ENCODE assay signal across 1 cellular context in the genomic region with DNA sequence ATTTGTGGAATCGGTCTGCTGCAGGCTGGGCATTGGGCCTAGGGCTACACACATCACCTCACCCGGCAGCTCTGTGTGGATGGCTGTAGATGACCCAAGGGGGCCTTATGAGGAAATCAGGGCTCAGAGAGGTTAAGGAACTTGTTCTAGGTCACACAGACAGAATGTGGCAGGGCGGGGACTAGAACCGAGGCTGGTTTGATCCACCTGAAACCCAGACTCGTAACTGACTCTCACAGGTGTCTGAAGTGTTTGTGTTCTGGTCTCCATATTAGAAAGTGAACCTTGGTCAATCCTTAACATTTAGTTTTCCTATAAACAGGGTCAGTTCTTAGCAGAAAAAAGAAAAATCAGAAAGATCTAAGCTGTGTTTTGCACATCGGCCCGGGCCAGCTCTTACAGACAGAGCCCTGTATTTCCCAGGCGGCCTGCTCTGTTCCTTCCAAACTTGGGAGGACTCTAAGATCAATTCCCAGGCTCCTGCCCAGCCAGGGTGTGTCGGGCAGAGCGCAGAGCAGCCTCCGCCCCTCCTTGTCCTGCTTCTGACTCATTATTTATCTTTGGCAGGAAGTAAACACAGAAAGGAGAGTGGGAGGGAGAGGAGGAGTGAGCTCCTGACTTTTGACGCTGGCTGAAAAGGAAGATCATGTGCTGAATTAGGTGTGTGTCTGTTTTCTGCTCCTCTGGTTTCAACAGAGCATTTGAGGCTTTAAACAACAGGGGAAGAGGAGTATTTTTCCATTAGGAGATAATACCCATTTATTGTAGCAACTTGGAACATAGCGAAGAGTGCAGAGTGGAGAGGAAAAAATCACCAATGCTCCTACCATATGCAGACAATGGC.
TF ChIP-seq lines count a peak whose summit lies in the region.

No MANE protein-coding gene starts in this region.

TF ChIP-seq in HepG2, 621 proteins besides CTCF, POLR2A, EP300 and RAD21 (continued from another document):
- TF ChIP-seq, protein P1, sequence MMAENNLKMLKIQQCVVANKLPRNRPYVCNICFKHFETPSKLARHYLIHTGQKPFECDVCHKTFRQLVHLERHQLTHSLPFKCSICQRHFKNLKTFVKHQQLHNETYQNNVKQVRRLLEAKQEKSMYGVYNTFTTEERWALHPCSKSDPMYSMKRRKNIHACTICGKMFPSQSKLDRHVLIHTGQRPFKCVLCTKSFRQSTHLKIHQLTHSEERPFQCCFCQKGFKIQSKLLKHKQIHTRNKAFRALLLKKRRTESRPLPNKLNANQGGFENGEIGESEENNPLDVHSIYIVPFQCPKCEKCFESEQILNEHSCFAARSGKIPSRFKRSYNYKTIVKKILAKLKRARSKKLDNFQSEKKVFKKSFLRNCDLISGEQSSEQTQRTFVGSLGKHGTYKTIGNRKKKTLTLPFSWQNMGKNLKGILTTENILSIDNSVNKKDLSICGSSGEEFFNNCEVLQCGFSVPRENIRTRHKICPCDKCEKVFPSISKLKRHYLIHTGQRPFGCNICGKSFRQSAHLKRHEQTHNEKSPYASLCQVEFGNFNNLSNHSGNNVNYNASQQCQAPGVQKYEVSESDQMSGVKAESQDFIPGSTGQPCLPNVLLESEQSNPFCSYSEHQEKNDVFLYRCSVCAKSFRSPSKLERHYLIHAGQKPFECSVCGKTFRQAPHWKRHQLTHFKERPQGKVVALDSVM (CRISPR knock-in tag; IDR thresholded peaks at IDR 0.05) = peak; percentile 37; the same call in 1 of the 2 replicates
- TF ChIP-seq ZNF260 (CRISPR knock-in tag; IDR thresholded peaks at IDR 0.05; ENCODE audit: borderline replicate concordance, low read depth) (no peak), MAZ (IDR thresholded peaks at IDR 0.05; ENCODE audit: borderline replicate concordance, low read depth, low read length) (peak; percentile 97), MAZ (CRISPR knock-in tag; IDR thresholded peaks at IDR 0.05; ENCODE audit: low read depth) (peak; percentile 76; the same call in 1 of the 2 replicates), GATA4 (IDR thresholded peaks at IDR 0.05; ENCODE audit: borderline replicate concordance, low read depth) (no peak), KDM5B (CRISPR knock-in tag; IDR thresholded peaks at IDR 0.05; ENCODE audit: borderline replicate concordance) (peak; percentile 36; the same call in 1 of the 2 replicates), ZNF101 (CRISPR knock-in tag; IDR thresholded peaks at IDR 0.05; ENCODE audit: borderline replicate concordance, low read depth) (no peak), RORA (CRISPR knock-in tag; IDR thresholded peaks at IDR 0.05) (no peak), ZC3H4 (CRISPR knock-in tag; IDR thresholded peaks at IDR 0.05; ENCODE audit: borderline replicate concordance) (no peak), ZNF543 (CRISPR knock-in tag; IDR thresholded peaks at IDR 0.05) (no peak), LBX2 (CRISPR knock-in tag; IDR thresholded peaks at IDR 0.05; ENCODE audit: borderline replicate concordance) (no peak), RAD51 (IDR thresholded peaks at IDR 0.05; ENCODE audit: borderline replicate concordance) (no peak), CAMTA2 (CRISPR knock-in tag; IDR thresholded peaks at IDR 0.05; ENCODE audit: borderline replicate concordance) (no peak)
- TF ChIP-seq, protein P2, sequence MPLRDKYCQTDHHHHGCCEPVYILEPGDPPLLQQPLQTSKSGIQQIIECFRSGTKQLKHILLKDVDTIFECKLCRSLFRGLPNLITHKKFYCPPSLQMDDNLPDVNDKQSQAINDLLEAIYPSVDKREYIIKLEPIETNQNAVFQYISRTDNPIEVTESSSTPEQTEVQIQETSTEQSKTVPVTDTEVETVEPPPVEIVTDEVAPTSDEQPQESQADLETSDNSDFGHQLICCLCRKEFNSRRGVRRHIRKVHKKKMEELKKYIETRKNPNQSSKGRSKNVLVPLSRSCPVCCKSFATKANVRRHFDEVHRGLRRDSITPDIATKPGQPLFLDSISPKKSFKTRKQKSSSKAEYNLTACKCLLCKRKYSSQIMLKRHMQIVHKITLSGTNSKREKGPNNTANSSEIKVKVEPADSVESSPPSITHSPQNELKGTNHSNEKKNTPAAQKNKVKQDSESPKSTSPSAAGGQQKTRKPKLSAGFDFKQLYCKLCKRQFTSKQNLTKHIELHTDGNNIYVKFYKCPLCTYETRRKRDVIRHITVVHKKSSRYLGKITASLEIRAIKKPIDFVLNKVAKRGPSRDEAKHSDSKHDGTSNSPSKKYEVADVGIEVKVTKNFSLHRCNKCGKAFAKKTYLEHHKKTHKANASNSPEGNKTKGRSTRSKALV (CRISPR knock-in tag; IDR thresholded peaks at IDR 0.05) = no peak
- TF ChIP-seq, protein P3, sequence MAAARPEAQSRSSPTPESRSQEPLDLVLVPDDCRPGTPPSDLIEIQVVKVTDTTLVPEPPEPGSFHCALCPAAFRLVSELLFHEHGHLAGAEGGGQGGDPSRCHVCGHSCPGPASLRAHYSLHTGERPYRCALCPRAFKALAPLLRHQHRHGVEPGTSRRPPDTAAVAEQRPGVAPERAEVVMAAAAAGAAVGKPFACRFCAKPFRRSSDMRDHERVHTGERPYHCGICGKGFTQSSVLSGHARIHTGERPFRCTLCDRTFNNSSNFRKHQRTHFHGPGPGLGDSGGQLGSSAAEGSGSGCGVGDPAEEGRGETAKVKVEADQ (CRISPR knock-in tag; IDR thresholded peaks at IDR 0.05; ENCODE audit: borderline replicate concordance) = no peak
- TF ChIP-seq, protein P4, sequence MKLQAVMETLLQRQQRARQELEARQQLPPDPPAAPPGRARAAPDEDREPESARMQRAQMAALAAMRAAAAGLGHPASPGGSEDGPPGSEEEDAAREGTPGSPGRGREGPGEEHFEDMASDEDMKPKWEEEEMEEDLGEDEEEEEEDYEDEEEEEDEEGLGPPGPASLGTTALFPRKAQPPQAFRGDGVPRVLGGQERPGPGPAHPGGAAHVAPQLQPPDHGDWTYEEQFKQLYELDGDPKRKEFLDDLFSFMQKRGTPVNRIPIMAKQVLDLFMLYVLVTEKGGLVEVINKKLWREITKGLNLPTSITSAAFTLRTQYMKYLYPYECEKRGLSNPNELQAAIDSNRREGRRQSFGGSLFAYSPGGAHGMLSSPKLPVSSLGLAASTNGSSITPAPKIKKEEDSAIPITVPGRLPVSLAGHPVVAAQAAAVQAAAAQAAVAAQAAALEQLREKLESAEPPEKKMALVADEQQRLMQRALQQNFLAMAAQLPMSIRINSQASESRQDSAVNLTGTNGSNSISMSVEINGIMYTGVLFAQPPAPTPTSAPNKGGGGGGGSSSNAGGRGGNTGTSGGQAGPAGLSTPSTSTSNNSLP (IDR thresholded peaks at IDR 0.05; ENCODE audit: low read depth, low read length) = peak; percentile 40
